Comparison of ENCODE assay signal across 9 cellular contexts in genomic region chr16:84138824-84139627, GRCh38. TPM values are rescaled to one million over a fixed set of nuclear protein-coding genes. Genes with fewer than 3 reads are reported as not detected.
DNase-seq lines count a peak whose midpoint lies in the region; ATAC-seq, FAIRE-seq and TF ChIP-seq lines count a peak whose summit lies in the region.
"Had no signal": no experiment of that assay in that cellular context is flagged by ENCODE, and none has a peak within 500 bp of the region (broad histone marks: within the 10 kb centered on the region; RNA-seq: fewer than 3 reads in every experiment).

No MANE protein-coding gene starts in this region.

- no peak overlapping the region for H3K18ac ChIP-seq in mesendoderm (ENCODE audit: low read length)

- no peak overlapping the region for H2AK5ac ChIP-seq in mesendoderm (ENCODE audit: low read length)

- no peak overlapping the region for H3K4me3 ChIP-seq in mesendoderm (ENCODE audit: low read length)

- no peak for FAIRE-seq in urothelium cell line (lab: Jason Lieb, UNC)

- no peak overlapping the region for H4K5ac ChIP-seq in mesendoderm (ENCODE audit: low read length)

- no peak overlapping the region for H2BK15ac ChIP-seq in mesendoderm (replicated peaks; ENCODE audit: low read depth)

- H3K27me3 Mint-ChIP-seq in activated naive CD4-positive, alpha-beta T cell treated with anti-CD3 and anti-CD28 coated beads for 36 hours (ENCODE audit: low read depth): no peaks in the 10 kb centered on the region
- no peaks in the 10 kb centered on the region for H3K27me3 Mint-ChIP-seq in activated CD8-positive, alpha-beta T cell treated with anti-CD3 and anti-CD28 coated beads for 36 hours
- H3K27me3 Mint-ChIP-seq: naive B cell had no signal

- peaks cover 15% of the 10 kb centered on the region for H3K79me2 ChIP-seq in mesendoderm (ENCODE audit: control insufficient read depth, insufficient read depth, low read length)

- H3K4ac ChIP-seq in mesendoderm (ENCODE audit: low read depth, low read length): no peak overlapping the region

- H3K9me3 Mint-ChIP-seq in activated naive CD4-positive, alpha-beta T cell treated with anti-CD3 and anti-CD28 coated beads for 36 hours: no peaks in the 10 kb centered on the region
- H3K9me3 Mint-ChIP-seq in activated CD8-positive, alpha-beta T cell treated with anti-CD3 and anti-CD28 coated beads for 36 hours: no peaks in the 10 kb centered on the region
- H3K9me3 Mint-ChIP-seq: naive B cell had no signal

- H3K4me3 Mint-ChIP-seq in activated naive CD4-positive, alpha-beta T cell treated with anti-CD3 and anti-CD28 coated beads for 36 hours: no peak overlapping the region
- H3K4me3 Mint-ChIP-seq in activated CD8-positive, alpha-beta T cell treated with anti-CD3 and anti-CD28 coated beads for 36 hours: peak overlapping the region; percentile 4
- H3K4me3 Mint-ChIP-seq: naive B cell had no signal

- no peak overlapping the region for H2BK5ac ChIP-seq in mesendoderm (ENCODE audit: low read length)

- intact Hi-C loops in activated naive CD4-positive, alpha-beta T cell treated with anti-CD3 and anti-CD28 coated beads for 36 hours (cut with micrococcal nuclease): no loop called here
- intact Hi-C loops in activated CD8-positive, alpha-beta T cell treated with anti-CD3 and anti-CD28 coated beads for 36 hours (cut with micrococcal nuclease): no loop called here

- CTCF ChIA-PET in activated naive CD4-positive, alpha-beta T cell treated with anti-CD3 and anti-CD28 coated beads for 36 hours (lab: Charles Lee): interaction anchor here (0.8 to 2.3 kb wide), 5 partner anchors 22 to 75 kb away, joined by 3 to 10 read pairs (median 3); partner anchors contain the start of genes MBTPS1 and TAF1C
- CTCF ChIA-PET in activated CD8-positive, alpha-beta T cell treated with anti-CD3 and anti-CD28 coated beads for 36 hours (lab: Charles Lee): interaction anchor here (0.7 to 5.7 kb wide), 4 partner anchors 22 to 55 kb away, joined by 3 to 34 read pairs (median 6); partner anchors contain the start of gene MBTPS1

- DNase-seq in activated naive CD4-positive, alpha-beta T cell treated with anti-CD3 and anti-CD28 coated beads for 36 hours: peak; percentile 65
- DNase-seq in activated naive CD4-positive, alpha-beta T cell (lab: John Stamatoyannopoulos, UW): no peak
- peak; percentile 78 for DNase-seq in activated CD8-positive, alpha-beta T cell treated with anti-CD3 and anti-CD28 coated beads for 36 hours
- DNase-seq in mesendoderm (peak; percentile 72), urothelium cell line (ENCODE audit: low spot score) (no peak), NCI-H526 treated with DMSO at 0.1 percent for 48 hours (lab: John Stamatoyannopoulos, UW) (no peak)
- DNase-seq: naive B cell had no signal

- H3K27ac Mint-ChIP-seq in activated naive CD4-positive, alpha-beta T cell treated with anti-CD3 and anti-CD28 coated beads for 36 hours: no peak overlapping the region
- peak overlapping the region; percentile 82 for H3K27ac Mint-ChIP-seq in activated CD8-positive, alpha-beta T cell treated with anti-CD3 and anti-CD28 coated beads for 36 hours

- POLR2A ChIA-PET in activated CD8-positive, alpha-beta T cell treated with anti-CD3 and anti-CD28 coated beads for 36 hours (lab: Charles Lee): interaction anchor here (0.6 to 3.8 kb wide), 4 partner anchors 11 to 455 kb away, joined by 3 to 26 read pairs (median 3); partner anchors contain the start of gene MBTPS1

- peak; percentile 14; the same call in 1 of the 2 replicates for TF ChIP-seq EP300 in Ishikawa (IDR thresholded peaks at IDR 0.05; ENCODE audit: borderline replicate concordance)

- no peak overlapping the region for H3K4me2 ChIP-seq in mesendoderm (ENCODE audit: low read length)

- no peak overlapping the region for H3K23ac ChIP-seq in mesendoderm (ENCODE audit: low read length)

- no peaks in the 10 kb centered on the region for H3K36me3 ChIP-seq in mesendoderm (ENCODE audit: control insufficient read depth, insufficient read depth, low read length)

- TF ChIP-seq RAD21 in Ishikawa (IDR thresholded peaks at IDR 0.05; ENCODE audit: low read depth): no peak

- H4K8ac ChIP-seq in mesendoderm (ENCODE audit: low read depth, low read length): no peak overlapping the region

- H3K56ac ChIP-seq in mesendoderm (ENCODE audit: low read length): peak overlapping the region; percentile 22

- TF ChIP-seq CTCF in activated CD8-positive, alpha-beta T cell treated with anti-CD3 and anti-CD28 coated beads for 36 hours (IDR thresholded peaks at IDR 0.05): no peak

- no peak overlapping the region for H2BK120ac ChIP-seq in mesendoderm (ENCODE audit: low read depth, low read length)

- no peaks in the 10 kb centered on the region for H3K36me3 Mint-ChIP-seq in activated naive CD4-positive, alpha-beta T cell treated with anti-CD3 and anti-CD28 coated beads for 36 hours (ENCODE audit: low read depth)
- H3K36me3 Mint-ChIP-seq in activated CD8-positive, alpha-beta T cell treated with anti-CD3 and anti-CD28 coated beads for 36 hours (ENCODE audit: low read depth): peaks cover 2% of the 10 kb centered on the region
- H3K36me3 Mint-ChIP-seq: naive B cell had no signal

- no CpG with 5 or more reads among the region's 14 CpGs for WGBS in mesendoderm (ENCODE audit: extremely low coverage, insufficient coverage, low lambda C conversion rate)

- ATAC-seq in activated CD8-positive, alpha-beta T cell treated with anti-CD3 and anti-CD28 coated beads for 36 hours: peak; percentile 96
- ATAC-seq in GM19328 (IDR thresholded peaks at IDR 0.05; ENCODE audit: unreplicated experiment): no peak

- peaks cover 14% of the 10 kb centered on the region for H3K4me1 ChIP-seq in mesendoderm (ENCODE audit: control insufficient read depth, low read depth, low read length)

- H3K27ac ChIP-seq in mesendoderm (ENCODE audit: low read depth, low read length): no peak overlapping the region

- H3K79me1 ChIP-seq in mesendoderm (ENCODE audit: low read length): peaks cover 19% of the 10 kb centered on the region

- H3K4me1 Mint-ChIP-seq in activated naive CD4-positive, alpha-beta T cell treated with anti-CD3 and anti-CD28 coated beads for 36 hours (ENCODE audit: low read depth): peaks cover 41% of the 10 kb centered on the region
- H3K4me1 Mint-ChIP-seq in activated CD8-positive, alpha-beta T cell treated with anti-CD3 and anti-CD28 coated beads for 36 hours (ENCODE audit: low read depth): peaks cover 56% of the 10 kb centered on the region

- no peaks in the 10 kb centered on the region for H3K27me3 ChIP-seq in mesendoderm (ENCODE audit: insufficient read depth, low read length, poor library complexity)

- H3K9ac ChIP-seq in mesendoderm (ENCODE audit: low read length): peak overlapping the region; percentile 33

TF ChIP-seq in Ishikawa, 13 proteins besides CTCF, POLR2A, EP300 and RAD21:
- TF ChIP-seq TEAD4 (IDR thresholded peaks at IDR 0.05) (no peak), ZBTB7A (IDR thresholded peaks at IDR 0.05; ENCODE audit: low read depth) (no peak), CREB1 (IDR thresholded peaks at IDR 0.05; ENCODE audit: low read depth) (no peak), TAF1 (IDR thresholded peaks at IDR 0.05; ENCODE audit: low read depth) (no peak)

RNA-seq across cellular contexts. Expression of gene HSDL1, which starts 6.0 kb away (rescaled TPM):
- total RNA-seq in activated naive CD4-positive, alpha-beta T cell treated with anti-CD3 and anti-CD28 coated beads for 36 hours: 1 to 10 TPM; 5.8 to 7.5 TPM
- total RNA-seq in activated CD8-positive, alpha-beta T cell treated with anti-CD3 and anti-CD28 coated beads for 36 hours: 10 to 100 TPM; 11.1 to 11.8 TPM
- 16.0 TPM for polyA plus RNA-seq in mesendoderm (2013, experiment 1 of 2)
- 15.8 TPM for polyA plus RNA-seq in mesendoderm (2013, experiment 2 of 2)

RNA-seq across cellular contexts. Expression of gene DNAAF1, which starts 6.1 kb away (rescaled TPM):
- not detected for total RNA-seq in activated naive CD4-positive, alpha-beta T cell treated with anti-CD3 and anti-CD28 coated beads for 36 hours
- total RNA-seq in activated CD8-positive, alpha-beta T cell treated with anti-CD3 and anti-CD28 coated beads for 36 hours: not detected
- 0.03 TPM for polyA plus RNA-seq in mesendoderm (2013, experiment 1 of 2)
- polyA plus RNA-seq in mesendoderm (2013, experiment 2 of 2): 0.06 TPM

RNA-seq across cellular contexts. Expression of gene MBTPS1, which starts 22.3 kb away (rescaled TPM):
- 10 to 100 TPM; 36.9 to 41.3 TPM for total RNA-seq in activated naive CD4-positive, alpha-beta T cell treated with anti-CD3 and anti-CD28 coated beads for 36 hours
- 10 to 100 TPM; 31.5 to 31.7 TPM for total RNA-seq in activated CD8-positive, alpha-beta T cell treated with anti-CD3 and anti-CD28 coated beads for 36 hours
- polyA plus RNA-seq in mesendoderm (2013, experiment 1 of 2): 47.5 TPM
- polyA plus RNA-seq in mesendoderm (2013, experiment 2 of 2): 46.5 TPM

RNA-seq across cellular contexts. Expression of gene TAF1C, which starts 47.8 kb away (rescaled TPM):
- total RNA-seq in activated naive CD4-positive, alpha-beta T cell treated with anti-CD3 and anti-CD28 coated beads for 36 hours: 10 to 100 TPM; 59.3 to 66.2 TPM
- 10 to 100 TPM; 59.3 to 62.6 TPM for total RNA-seq in activated CD8-positive, alpha-beta T cell treated with anti-CD3 and anti-CD28 coated beads for 36 hours
- polyA plus RNA-seq in mesendoderm (2013, experiment 1 of 2): 40.2 TPM
- polyA plus RNA-seq in mesendoderm (2013, experiment 2 of 2): 40.2 TPM

RNA-seq across cellular contexts. Expression of gene ADAD2, which starts 51.9 kb away (rescaled TPM):
- under 1 TPM; 0.30 to 0.45 TPM for total RNA-seq in activated naive CD4-positive, alpha-beta T cell treated with anti-CD3 and anti-CD28 coated beads for 36 hours
- under 1 TPM; 0.16 to 0.63 TPM for total RNA-seq in activated CD8-positive, alpha-beta T cell treated with anti-CD3 and anti-CD28 coated beads for 36 hours
- 0.48 TPM for polyA plus RNA-seq in mesendoderm (2013, experiment 1 of 2)
- polyA plus RNA-seq in mesendoderm (2013, experiment 2 of 2): 0.48 TPM

Comparison
In these comparisons a context has a peak if more than half of its experiments do, and no peak if none do; other contexts are left out.
1. DNase-seq: peak in activated naive CD4-positive, alpha-beta T cell treated with anti-CD3 and anti-CD28 coated beads for 36 hours (single experiment), activated CD8-positive, alpha-beta T cell treated with anti-CD3 and anti-CD28 coated beads for 36 hours (single experiment) and mesendoderm (single experiment); none in activated naive CD4-positive, alpha-beta T cell (0 of 4), urothelium cell line (single experiment) and NCI-H526 treated with DMSO at 0.1 percent for 48 hours (single experiment).